In genomic region chr12:64635356-64635998, GRCh38 we compare ENCODE assay signal across 1 cellular context.
TF ChIP-seq lines count a peak whose summit lies in the region.

No MANE protein-coding gene starts in this region.

TF ChIP-seq in HepG2, 621 proteins besides CTCF, POLR2A, EP300 and RAD21 (continued from another document and continues in another):
- TF ChIP-seq CBX5 (CRISPR knock-in tag; IDR thresholded peaks at IDR 0.05; ENCODE audit: borderline replicate concordance) (no peak), HNF4A (CRISPR knock-in tag; IDR thresholded peaks at IDR 0.05) (peak; percentile 59), FOSL2 (CRISPR knock-in tag; IDR thresholded peaks at IDR 0.05) (no peak), ARID5B (CRISPR knock-in tag; IDR thresholded peaks at IDR 0.05) (peak; percentile 27; the same call in 1 of the 2 replicates), ISX (CRISPR knock-in tag; conservative IDR thresholded peaks at IDR 0.05) (no peak), KAT7 (CRISPR knock-in tag; IDR thresholded peaks at IDR 0.05; ENCODE audit: borderline replicate concordance) (no peak), SNAPC4 (CRISPR knock-in tag; IDR thresholded peaks at IDR 0.05) (no peak), ARNTL (CRISPR knock-in tag; IDR thresholded peaks at IDR 0.05) (no peak), CENPX (CRISPR knock-in tag; IDR thresholded peaks at IDR 0.05) (no peak), NFIB (CRISPR knock-in tag; IDR thresholded peaks at IDR 0.05; ENCODE audit: borderline replicate concordance) (no peak), ZNF883 (CRISPR knock-in tag; IDR thresholded peaks at IDR 0.05; ENCODE audit: not compliant biosample characterization) (no peak), U2AF1 (optimal IDR thresholded peaks at IDR 0.05; ENCODE audit: low read depth, low read length) (no peak), ZBTB44 (CRISPR knock-in tag; IDR thresholded peaks at IDR 0.05) (no peak), RARA (CRISPR knock-in tag; IDR thresholded peaks at IDR 0.05) (peak; percentile 47; the same call in 1 of the 2 replicates), RFXANK (CRISPR knock-in tag; IDR thresholded peaks at IDR 0.05) (no peak), RFX1 (IDR thresholded peaks at IDR 0.05) (no peak), ZBTB2 (CRISPR knock-in tag; IDR thresholded peaks at IDR 0.05; ENCODE audit: low read depth) (no peak), NFIC (IDR thresholded peaks at IDR 0.05; ENCODE audit: low read length) (no peak), ZNF20 (CRISPR knock-in tag; IDR thresholded peaks at IDR 0.05) (no peak), HINFP (CRISPR knock-in tag; IDR thresholded peaks at IDR 0.05; ENCODE audit: low read depth) (no peak), ZFP90 (CRISPR knock-in tag; IDR thresholded peaks at IDR 0.05; ENCODE audit: borderline replicate concordance) (no peak), SAP130 (CRISPR knock-in tag; IDR thresholded peaks at IDR 0.05; ENCODE audit: low read depth) (no peak), SALL1 (CRISPR knock-in tag; IDR thresholded peaks at IDR 0.05) (peak; percentile 20; the same call in 1 of the 2 replicates), GFI1 (CRISPR knock-in tag; IDR thresholded peaks at IDR 0.05; ENCODE audit: borderline replicate concordance) (no peak), USF2 (IDR thresholded peaks at IDR 0.05; ENCODE audit: low read depth, low read length) (no peak), USF2 (CRISPR knock-in tag; IDR thresholded peaks at IDR 0.05; ENCODE audit: borderline replicate concordance) (no peak), SOX13 (IDR thresholded peaks at IDR 0.05) (no peak), SOX13 (CRISPR knock-in tag; conservative IDR thresholded peaks at IDR 0.05 in 1 of 2, IDR thresholded peaks at IDR 0.05 in 1 of 2) (peak in 1 of 2 experiments; percentile 71; a peak in 2 of 4 replicates), ESRRA (CRISPR knock-in tag; IDR thresholded peaks at IDR 0.05; ENCODE audit: low read depth) (peak; percentile 75), ZNF850 (CRISPR knock-in tag; conservative IDR thresholded peaks at IDR 0.05) (no peak), ZNF180 (CRISPR knock-in tag; IDR thresholded peaks at IDR 0.05; ENCODE audit: borderline replicate concordance, low read depth) (no peak), MTA1 (CRISPR knock-in tag; IDR thresholded peaks at IDR 0.05; ENCODE audit: borderline replicate concordance) (no peak), ZNF234 (CRISPR knock-in tag; conservative IDR thresholded peaks at IDR 0.05) (no peak), HNRNPUL1 (IDR thresholded peaks at IDR 0.05; ENCODE audit: low read depth, low read length) (no peak), KDM3A (CRISPR knock-in tag; IDR thresholded peaks at IDR 0.05; ENCODE audit: low read depth) (no peak), PAWR (CRISPR knock-in tag; IDR thresholded peaks at IDR 0.05; ENCODE audit: borderline replicate concordance) (no peak), ZNF430 (CRISPR knock-in tag; IDR thresholded peaks at IDR 0.05) (no peak), ZNF207 (IDR thresholded peaks at IDR 0.05; ENCODE audit: borderline replicate concordance) (no peak), ZC3H13 (CRISPR knock-in tag; IDR thresholded peaks at IDR 0.05) (no peak), CREB1 (IDR thresholded peaks at IDR 0.05) (no peak), CREB1 (CRISPR knock-in tag; IDR thresholded peaks at IDR 0.05) (no peak), ZNF460 (CRISPR knock-in tag; IDR thresholded peaks at IDR 0.05; ENCODE audit: borderline replicate concordance) (no peak), HOMEZ (CRISPR knock-in tag; IDR thresholded peaks at IDR 0.05; ENCODE audit: low read depth) (no peak), MEIS2 (CRISPR knock-in tag; IDR thresholded peaks at IDR 0.05) (no peak), SMAD9 (CRISPR knock-in tag; IDR thresholded peaks at IDR 0.05) (no peak), ZNF30 (CRISPR knock-in tag; IDR thresholded peaks at IDR 0.05) (no peak), TCF7 (IDR thresholded peaks at IDR 0.05; ENCODE audit: low read depth) (0 out of 2 replicates have a peak, but pooled peaks have one; percentile 11), ZNF737 (CRISPR knock-in tag; IDR thresholded peaks at IDR 0.05; ENCODE audit: borderline replicate concordance) (no peak), PBX3 (CRISPR knock-in tag; IDR thresholded peaks at IDR 0.05; ENCODE audit: borderline replicate concordance) (no peak), NR2F1 (CRISPR knock-in tag; IDR thresholded peaks at IDR 0.05) (no peak), ZNF337 (CRISPR knock-in tag; IDR thresholded peaks at IDR 0.05; ENCODE audit: borderline replicate concordance, low read depth) (no peak)
